Comparison of ENCODE assay signal across 12 cellular contexts in the genomic region with DNA sequence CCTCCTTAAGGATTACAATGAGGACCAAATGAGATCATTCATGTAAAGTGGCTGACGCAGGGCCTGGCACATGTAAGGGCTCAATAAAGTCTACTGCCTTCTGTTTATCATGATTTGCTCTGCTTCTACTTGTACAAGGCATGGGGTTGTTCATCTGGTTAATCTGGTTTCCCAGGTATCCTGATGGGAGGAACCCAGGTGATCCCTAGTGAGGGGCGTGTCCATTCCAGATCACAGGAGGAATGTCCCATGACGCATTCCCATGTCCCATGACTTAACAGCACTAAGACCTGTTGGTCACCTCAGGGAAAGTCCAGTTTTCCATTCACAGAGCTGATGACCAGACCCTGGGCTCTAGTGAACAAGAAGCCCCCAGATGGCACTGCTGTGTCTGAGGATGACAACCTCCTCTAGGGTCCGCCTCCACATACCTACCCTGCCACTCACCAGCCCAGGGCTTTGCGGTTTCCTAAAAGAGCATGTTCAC.
DNase-seq lines count a peak whose midpoint lies in the region; TF ChIP-seq lines count a peak whose summit lies in the region.
"Had no signal": no experiment of that assay in that cellular context is flagged by ENCODE, and none has a peak within 500 bp of the region (broad histone marks: within the 10 kb centered on the region; RNA-seq: fewer than 3 reads in every experiment).

No MANE protein-coding gene starts in this region.

- DNase-seq in epithelial cell of prostate (ENCODE audit: low read depth, low spot score): peak; percentile 98
- DNase-seq in GDM1 (lab: John Stamatoyannopoulos, UW): no peak
- no peak for DNase-seq in KBM-7
- DNase-seq in NCI-H524 (lab: John Stamatoyannopoulos, UW): no peak
- DNase-seq in superior temporal gyrus (ENCODE audit: extremely low spot score): no peak
- DNase-seq: activated CD8-positive, alpha-beta memory T cell treated with anti-CD3 and anti-CD28 coated beads for 24 hours; activated naive CD4-positive, alpha-beta T cell treated with anti-CD3 and anti-CD28 coated beads for 36 hours; NCI-H2227 treated with DMSO at 0.1 percent for 48 hours; T1000 had no signal

- no peaks in the 10 kb centered on the region for H3K9me3 ChIP-seq in mucosa of stomach (ENCODE audit: control insufficient read depth, low read length)

- peak overlapping the region; percentile 58 for H3K9ac ChIP-seq in mucosa of stomach (ENCODE audit: low read length)

- no peak for TF ChIP-seq RAD21 in Ishikawa (IDR thresholded peaks at IDR 0.05; ENCODE audit: low read depth)

- H3K27me3 ChIP-seq in mucosa of stomach (ENCODE audit: control insufficient read depth, insufficient read depth, low read length): no peaks in the 10 kb centered on the region

- H3K4me3 ChIP-seq in mucosa of stomach (ENCODE audit: low read length): no peak overlapping the region

- peak; percentile 73; the same call in 1 of the 2 replicates for TF ChIP-seq EP300 in Ishikawa (IDR thresholded peaks at IDR 0.05; ENCODE audit: borderline replicate concordance)

- in situ Hi-C loops in KBM-7 (cut with MboI; ENCODE audit: low pct_unique_long_range_greater_than_20kb, low sequenced_read_pairs): no loop called here

- H3K27ac ChIP-seq in C4-2B: peak overlapping the region; percentile 94
- H3K27ac ChIP-seq in epithelial cell of prostate: peak overlapping the region; percentile 96

- peaks cover 30% of the 10 kb centered on the region for H3K4me1 ChIP-seq in mucosa of stomach (ENCODE audit: control insufficient read depth, insufficient read depth, low read length)

- no peak for TF ChIP-seq CTCF in C4-2B (conservative IDR thresholded peaks at IDR 0.05)

- H3K36me3 ChIP-seq in mucosa of stomach (ENCODE audit: control insufficient read depth, insufficient read depth, low read length): no peaks in the 10 kb centered on the region

TF ChIP-seq in Ishikawa, 13 proteins besides CTCF, POLR2A, EP300 and RAD21:
- peak; percentile 90 for TF ChIP-seq TEAD4 (IDR thresholded peaks at IDR 0.05)
- TF ChIP-seq NFIC (IDR thresholded peaks at IDR 0.05): peak; percentile 58; the same call in 1 of the 2 replicates
- TF ChIP-seq EGR1 (IDR thresholded peaks at IDR 0.05): no peak
- TF ChIP-seq, protein P1, sequence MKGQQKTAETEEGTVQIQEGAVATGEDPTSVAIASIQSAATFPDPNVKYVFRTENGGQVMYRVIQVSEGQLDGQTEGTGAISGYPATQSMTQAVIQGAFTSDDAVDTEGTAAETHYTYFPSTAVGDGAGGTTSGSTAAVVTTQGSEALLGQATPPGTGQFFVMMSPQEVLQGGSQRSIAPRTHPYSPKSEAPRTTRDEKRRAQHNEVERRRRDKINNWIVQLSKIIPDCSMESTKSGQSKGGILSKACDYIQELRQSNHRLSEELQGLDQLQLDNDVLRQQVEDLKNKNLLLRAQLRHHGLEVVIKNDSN (IDR thresholded peaks at IDR 0.05): peak; percentile 69
- peak; percentile 84 for TF ChIP-seq MAX (IDR thresholded peaks at IDR 0.05)
- TF ChIP-seq, protein P2, sequence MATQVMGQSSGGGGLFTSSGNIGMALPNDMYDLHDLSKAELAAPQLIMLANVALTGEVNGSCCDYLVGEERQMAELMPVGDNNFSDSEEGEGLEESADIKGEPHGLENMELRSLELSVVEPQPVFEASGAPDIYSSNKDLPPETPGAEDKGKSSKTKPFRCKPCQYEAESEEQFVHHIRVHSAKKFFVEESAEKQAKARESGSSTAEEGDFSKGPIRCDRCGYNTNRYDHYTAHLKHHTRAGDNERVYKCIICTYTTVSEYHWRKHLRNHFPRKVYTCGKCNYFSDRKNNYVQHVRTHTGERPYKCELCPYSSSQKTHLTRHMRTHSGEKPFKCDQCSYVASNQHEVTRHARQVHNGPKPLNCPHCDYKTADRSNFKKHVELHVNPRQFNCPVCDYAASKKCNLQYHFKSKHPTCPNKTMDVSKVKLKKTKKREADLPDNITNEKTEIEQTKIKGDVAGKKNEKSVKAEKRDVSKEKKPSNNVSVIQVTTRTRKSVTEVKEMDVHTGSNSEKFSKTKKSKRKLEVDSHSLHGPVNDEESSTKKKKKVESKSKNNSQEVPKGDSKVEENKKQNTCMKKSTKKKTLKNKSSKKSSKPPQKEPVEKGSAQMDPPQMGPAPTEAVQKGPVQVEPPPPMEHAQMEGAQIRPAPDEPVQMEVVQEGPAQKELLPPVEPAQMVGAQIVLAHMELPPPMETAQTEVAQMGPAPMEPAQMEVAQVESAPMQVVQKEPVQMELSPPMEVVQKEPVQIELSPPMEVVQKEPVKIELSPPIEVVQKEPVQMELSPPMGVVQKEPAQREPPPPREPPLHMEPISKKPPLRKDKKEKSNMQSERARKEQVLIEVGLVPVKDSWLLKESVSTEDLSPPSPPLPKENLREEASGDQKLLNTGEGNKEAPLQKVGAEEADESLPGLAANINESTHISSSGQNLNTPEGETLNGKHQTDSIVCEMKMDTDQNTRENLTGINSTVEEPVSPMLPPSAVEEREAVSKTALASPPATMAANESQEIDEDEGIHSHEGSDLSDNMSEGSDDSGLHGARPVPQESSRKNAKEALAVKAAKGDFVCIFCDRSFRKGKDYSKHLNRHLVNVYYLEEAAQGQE (IDR thresholded peaks at IDR 0.05; ENCODE audit: low read depth): no peak
- TF ChIP-seq TAF1 (IDR thresholded peaks at IDR 0.05; ENCODE audit: low read depth): no peak
- no peak for TF ChIP-seq FOXM1 (IDR thresholded peaks at IDR 0.05; ENCODE audit: borderline replicate concordance, low read depth)
- TF ChIP-seq CEBPB (IDR thresholded peaks at IDR 0.05): no peak
- TF ChIP-seq TCF12 (IDR thresholded peaks at IDR 0.05; ENCODE audit: low read depth): peak; percentile 87
- peak; percentile 65 for TF ChIP-seq CREB1 (IDR thresholded peaks at IDR 0.05; ENCODE audit: low read depth)
- no peak for TF ChIP-seq ZBTB7A (IDR thresholded peaks at IDR 0.05; ENCODE audit: low read depth)
- TF ChIP-seq YY1 (IDR thresholded peaks at IDR 0.05; ENCODE audit: low read depth): peak; percentile 22; the same call in 1 of the 2 replicates
